In genomic region chr3:160226026-160226739, GRCh38 we compare ENCODE assay signal across 1 cellular context.
TF ChIP-seq lines count a peak whose summit lies in the region.

No MANE protein-coding gene starts in this region.

TF ChIP-seq in HEK293, 187 proteins besides CTCF, POLR2A, EP300 and RAD21 (continued from another document):
- 0 out of 2 replicates have a peak, but pooled peaks have one; percentile 16 for TF ChIP-seq ZSCAN5A (tag by site-specific recombination; IDR thresholded peaks at IDR 0.05)
- no peak for TF ChIP-seq ELK4 (IDR thresholded peaks at IDR 0.05; ENCODE audit: borderline replicate concordance, low read depth, low read length)
- TF ChIP-seq ZFP37 (tag by site-specific recombination; IDR thresholded peaks at IDR 0.05), result no peak
- TF ChIP-seq ZNF776 (tag by site-specific recombination; IDR thresholded peaks at IDR 0.05; ENCODE audit: borderline replicate concordance), result no peak
- TF ChIP-seq PBX3 (CRISPR knock-in tag; IDR thresholded peaks at IDR 0.05), result no peak
- no peak for TF ChIP-seq PRDM10 (tag by site-specific recombination; IDR thresholded peaks at IDR 0.05)
- TF ChIP-seq ZNF266 (tag by site-specific recombination; IDR thresholded peaks at IDR 0.05; ENCODE audit: low read depth), result no peak
- TF ChIP-seq KLF1 (tag by site-specific recombination; IDR thresholded peaks at IDR 0.05), result no peak
- no peak for TF ChIP-seq ZNF426 (tag by site-specific recombination; IDR thresholded peaks at IDR 0.05)
- TF ChIP-seq REST (tag by site-specific recombination; IDR thresholded peaks at IDR 0.05), result peak; percentile 88
- TF ChIP-seq ZNF138 (tag by site-specific recombination; IDR thresholded peaks at IDR 0.05; ENCODE audit: borderline replicate concordance), result no peak
- TF ChIP-seq ZNF114 (tag by site-specific recombination; IDR thresholded peaks at IDR 0.05), result no peak
- no peak for TF ChIP-seq TRIM28 (IDR thresholded peaks at IDR 0.05; ENCODE audit: borderline replicate concordance, low read length)
- TF ChIP-seq ZNF404 (tag by site-specific recombination; IDR thresholded peaks at IDR 0.05), result no peak
- TF ChIP-seq FEZF1 (tag by site-specific recombination; IDR thresholded peaks at IDR 0.05), result no peak
- TF ChIP-seq GLIS2 (tag by site-specific recombination; IDR thresholded peaks at IDR 0.05), result peak; percentile 64
- TF ChIP-seq ZBTB26 (tag by site-specific recombination; optimal IDR thresholded peaks at IDR 0.05), result no peak
- peak; percentile 42; the same call in 1 of the 2 replicates for TF ChIP-seq ZNF777 (tag by site-specific recombination; IDR thresholded peaks at IDR 0.05; ENCODE audit: borderline replicate concordance)
- TF ChIP-seq PRDM6 (tag by site-specific recombination; IDR thresholded peaks at IDR 0.05), result no peak
- TF ChIP-seq ZBTB1 (tag by site-specific recombination; IDR thresholded peaks at IDR 0.05), result no peak
- TF ChIP-seq ZNF202 (tag by site-specific recombination; IDR thresholded peaks at IDR 0.05; ENCODE audit: borderline replicate concordance), result 0 out of 2 replicates have a peak, but pooled peaks have one; percentile 50
- TF ChIP-seq ZNF223 (tag by site-specific recombination; IDR thresholded peaks at IDR 0.05), result no peak
- no peak for TF ChIP-seq GLIS1 (tag by site-specific recombination; IDR thresholded peaks at IDR 0.05)
- TF ChIP-seq ZNF133 (tag by site-specific recombination; IDR thresholded peaks at IDR 0.05), result no peak
- TF ChIP-seq ZNF555 (tag by site-specific recombination; conservative IDR thresholded peaks at IDR 0.05), result no peak
- TF ChIP-seq AEBP2 (tag by site-specific recombination; IDR thresholded peaks at IDR 0.05; ENCODE audit: borderline replicate concordance), result no peak
- no peak for TF ChIP-seq ZNF416 (tag by site-specific recombination; IDR thresholded peaks at IDR 0.05)
- no peak for TF ChIP-seq ZBTB21 (tag by site-specific recombination; IDR thresholded peaks at IDR 0.05)
- no peak for TF ChIP-seq HOXC10 (CRISPR knock-in tag; IDR thresholded peaks at IDR 0.05)
- TF ChIP-seq ZNF830 (tag by site-specific recombination; IDR thresholded peaks at IDR 0.05; ENCODE audit: low read depth), result no peak
- TF ChIP-seq ZNF560 (tag by site-specific recombination; IDR thresholded peaks at IDR 0.05; ENCODE audit: borderline replicate concordance), result no peak
- no peak for TF ChIP-seq ZNF155 (tag by site-specific recombination; IDR thresholded peaks at IDR 0.05)
- no peak for TF ChIP-seq ZNF843 (tag by site-specific recombination; IDR thresholded peaks at IDR 0.05)
- TF ChIP-seq ZNF571 (tag by site-specific recombination; IDR thresholded peaks at IDR 0.05), result no peak
- TF ChIP-seq HOXD13 (CRISPR knock-in tag; IDR thresholded peaks at IDR 0.05; ENCODE audit: borderline replicate concordance), result no peak
- no peak for TF ChIP-seq OVOL3 (tag by site-specific recombination; IDR thresholded peaks at IDR 0.05)
